Comparison of ENCODE assay signal across 1 cellular context in the genomic region with DNA sequence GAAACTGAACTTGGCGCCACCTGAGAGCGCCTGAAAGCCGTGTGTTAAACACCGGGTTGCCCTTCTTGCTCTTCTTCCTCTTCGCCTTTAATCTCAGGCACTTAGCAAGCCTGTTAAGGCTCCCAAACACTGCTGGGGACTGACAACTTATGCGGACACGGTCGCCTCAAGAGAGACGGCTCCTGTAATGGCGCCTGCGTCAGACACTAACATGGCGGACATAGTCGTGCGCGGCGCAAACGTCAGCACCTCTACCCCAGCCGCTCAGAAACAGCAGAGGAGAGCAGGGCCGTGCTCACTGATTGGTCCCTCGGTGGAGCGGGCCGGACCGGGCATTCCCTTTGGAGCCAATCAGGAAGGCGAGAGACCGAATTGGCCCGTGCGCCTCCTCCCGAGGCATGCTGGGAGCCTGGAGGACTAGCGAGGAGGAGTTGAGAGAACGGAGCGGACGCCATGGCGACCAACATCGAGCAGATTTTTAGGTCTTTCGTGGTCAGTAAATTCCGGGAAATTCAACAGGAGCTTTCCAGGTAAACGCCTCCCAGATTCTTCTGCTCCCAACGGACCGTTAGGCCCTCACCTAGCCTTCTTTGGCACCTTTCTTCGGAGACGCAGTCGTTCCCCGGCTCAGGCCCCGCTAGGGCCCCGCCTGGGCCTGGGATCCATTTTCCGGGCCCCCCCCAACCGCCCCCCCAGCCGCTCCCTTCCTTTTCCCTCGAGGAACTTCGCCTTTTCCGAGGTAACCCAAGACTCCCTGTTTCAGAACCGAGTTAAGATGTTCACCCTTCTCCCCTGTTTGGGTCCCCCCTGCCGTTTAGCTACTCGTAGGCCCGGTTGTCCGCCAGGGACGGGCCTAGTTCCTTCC.
TF ChIP-seq lines count a peak whose summit lies in the region.

A gene with protein sequence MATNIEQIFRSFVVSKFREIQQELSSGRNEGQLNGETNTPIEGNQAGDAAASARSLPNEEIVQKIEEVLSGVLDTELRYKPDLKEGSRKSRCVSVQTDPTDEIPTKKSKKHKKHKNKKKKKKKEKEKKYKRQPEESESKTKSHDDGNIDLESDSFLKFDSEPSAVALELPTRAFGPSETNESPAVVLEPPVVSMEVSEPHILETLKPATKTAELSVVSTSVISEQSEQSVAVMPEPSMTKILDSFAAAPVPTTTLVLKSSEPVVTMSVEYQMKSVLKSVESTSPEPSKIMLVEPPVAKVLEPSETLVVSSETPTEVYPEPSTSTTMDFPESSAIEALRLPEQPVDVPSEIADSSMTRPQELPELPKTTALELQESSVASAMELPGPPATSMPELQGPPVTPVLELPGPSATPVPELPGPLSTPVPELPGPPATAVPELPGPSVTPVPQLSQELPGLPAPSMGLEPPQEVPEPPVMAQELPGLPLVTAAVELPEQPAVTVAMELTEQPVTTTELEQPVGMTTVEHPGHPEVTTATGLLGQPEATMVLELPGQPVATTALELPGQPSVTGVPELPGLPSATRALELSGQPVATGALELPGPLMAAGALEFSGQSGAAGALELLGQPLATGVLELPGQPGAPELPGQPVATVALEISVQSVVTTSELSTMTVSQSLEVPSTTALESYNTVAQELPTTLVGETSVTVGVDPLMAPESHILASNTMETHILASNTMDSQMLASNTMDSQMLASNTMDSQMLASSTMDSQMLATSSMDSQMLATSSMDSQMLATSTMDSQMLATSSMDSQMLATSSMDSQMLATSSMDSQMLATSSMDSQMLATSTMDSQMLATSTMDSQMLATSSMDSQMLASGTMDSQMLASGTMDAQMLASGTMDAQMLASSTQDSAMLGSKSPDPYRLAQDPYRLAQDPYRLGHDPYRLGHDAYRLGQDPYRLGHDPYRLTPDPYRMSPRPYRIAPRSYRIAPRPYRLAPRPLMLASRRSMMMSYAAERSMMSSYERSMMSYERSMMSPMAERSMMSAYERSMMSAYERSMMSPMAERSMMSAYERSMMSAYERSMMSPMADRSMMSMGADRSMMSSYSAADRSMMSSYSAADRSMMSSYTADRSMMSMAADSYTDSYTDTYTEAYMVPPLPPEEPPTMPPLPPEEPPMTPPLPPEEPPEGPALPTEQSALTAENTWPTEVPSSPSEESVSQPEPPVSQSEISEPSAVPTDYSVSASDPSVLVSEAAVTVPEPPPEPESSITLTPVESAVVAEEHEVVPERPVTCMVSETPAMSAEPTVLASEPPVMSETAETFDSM (N-terminal part only) (plus strand): TSS at position 399 of the 865 bp plus-strand sequence. CDS start 55 bp downstream, at position 454.

TF ChIP-seq in K562, 482 proteins besides CTCF, POLR2A, EP300 and RAD21 (continued from another document and continues in another):
- TF ChIP-seq HNRNPLL (IDR thresholded peaks at IDR 0.05; ENCODE audit: low read depth, low read length, poor library complexity, severe bottlenecking) = peak; percentile 47
- TF ChIP-seq, protein P1, sequence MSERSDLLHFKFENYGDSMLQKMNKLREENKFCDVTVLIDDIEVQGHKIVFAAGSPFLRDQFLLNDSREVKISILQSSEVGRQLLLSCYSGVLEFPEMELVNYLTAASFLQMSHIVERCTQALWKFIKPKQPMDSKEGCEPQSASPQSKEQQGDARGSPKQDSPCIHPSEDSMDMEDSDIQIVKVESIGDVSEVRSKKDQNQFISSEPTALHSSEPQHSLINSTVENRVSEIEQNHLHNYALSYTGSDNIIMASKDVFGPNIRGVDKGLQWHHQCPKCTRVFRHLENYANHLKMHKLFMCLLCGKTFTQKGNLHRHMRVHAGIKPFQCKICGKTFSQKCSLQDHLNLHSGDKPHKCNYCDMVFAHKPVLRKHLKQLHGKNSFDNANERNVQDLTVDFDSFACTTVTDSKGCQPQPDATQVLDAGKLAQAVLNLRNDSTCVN (CRISPR knock-in tag; IDR thresholded peaks at IDR 0.05) = 0 out of 2 replicates have a peak, but pooled peaks have one; percentile 34
- peak; percentile 14; the same call in 1 of the 2 replicates for TF ChIP-seq ZKSCAN1 (IDR thresholded peaks at IDR 0.05; ENCODE audit: low read depth, low read length)
- TF ChIP-seq ZNF347 (CRISPR knock-in tag; IDR thresholded peaks at IDR 0.05; ENCODE audit: low read depth) = no peak
- TF ChIP-seq DMBX1 (CRISPR knock-in tag; IDR thresholded peaks at IDR 0.05; ENCODE audit: borderline replicate concordance) = peak; percentile 38; the same call in 1 of the 2 replicates
- TF ChIP-seq RBM22 (IDR thresholded peaks at IDR 0.05; ENCODE audit: low read depth, low read length, poor library complexity, severe bottlenecking) = no peak
- TF ChIP-seq ZNF695 (CRISPR knock-in tag; IDR thresholded peaks at IDR 0.05) = no peak
- TF ChIP-seq NCOA1 (IDR thresholded peaks at IDR 0.05; ENCODE audit: low read depth) = peak; percentile 23; the same call in 1 of the 2 replicates
- no peak for TF ChIP-seq CREBBP (IDR thresholded peaks at IDR 0.05; ENCODE audit: low read depth, low read length)
- no peak; the same call in 1 of the 2 replicates for TF ChIP-seq KAT7 (CRISPR knock-in tag; IDR thresholded peaks at IDR 0.05; ENCODE audit: borderline replicate concordance)
- 0 out of 2 replicates have a peak, but pooled peaks have one; percentile 47 for TF ChIP-seq KLF13 (tag; IDR thresholded peaks at IDR 0.05; ENCODE audit: borderline replicate concordance, low read depth)
- TF ChIP-seq, protein P2, sequence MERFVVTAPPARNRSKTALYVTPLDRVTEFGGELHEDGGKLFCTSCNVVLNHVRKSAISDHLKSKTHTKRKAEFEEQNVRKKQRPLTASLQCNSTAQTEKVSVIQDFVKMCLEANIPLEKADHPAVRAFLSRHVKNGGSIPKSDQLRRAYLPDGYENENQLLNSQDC (CRISPR knock-in tag; IDR thresholded peaks at IDR 0.05) = peak; percentile 88; the same call in 1 of the 2 replicates
- no peak for TF ChIP-seq MCM7 (IDR thresholded peaks at IDR 0.05)
- TF ChIP-seq ZNF830 (CRISPR knock-in tag; IDR thresholded peaks at IDR 0.05) = peak; percentile 79; the same call in 1 of the 2 replicates
- TF ChIP-seq MAFK (IDR thresholded peaks at IDR 0.05; ENCODE audit: low read length) = peak; percentile 46; the same call in 1 of the 2 replicates
- TF ChIP-seq BCL6 (CRISPR knock-in tag; IDR thresholded peaks at IDR 0.05) = no peak
- TF ChIP-seq ZNF384 (IDR thresholded peaks at IDR 0.05; ENCODE audit: low read depth, low read length) = no peak
- peak; percentile 92 for TF ChIP-seq RFX1 (IDR thresholded peaks at IDR 0.05)
- TF ChIP-seq, protein P3, sequence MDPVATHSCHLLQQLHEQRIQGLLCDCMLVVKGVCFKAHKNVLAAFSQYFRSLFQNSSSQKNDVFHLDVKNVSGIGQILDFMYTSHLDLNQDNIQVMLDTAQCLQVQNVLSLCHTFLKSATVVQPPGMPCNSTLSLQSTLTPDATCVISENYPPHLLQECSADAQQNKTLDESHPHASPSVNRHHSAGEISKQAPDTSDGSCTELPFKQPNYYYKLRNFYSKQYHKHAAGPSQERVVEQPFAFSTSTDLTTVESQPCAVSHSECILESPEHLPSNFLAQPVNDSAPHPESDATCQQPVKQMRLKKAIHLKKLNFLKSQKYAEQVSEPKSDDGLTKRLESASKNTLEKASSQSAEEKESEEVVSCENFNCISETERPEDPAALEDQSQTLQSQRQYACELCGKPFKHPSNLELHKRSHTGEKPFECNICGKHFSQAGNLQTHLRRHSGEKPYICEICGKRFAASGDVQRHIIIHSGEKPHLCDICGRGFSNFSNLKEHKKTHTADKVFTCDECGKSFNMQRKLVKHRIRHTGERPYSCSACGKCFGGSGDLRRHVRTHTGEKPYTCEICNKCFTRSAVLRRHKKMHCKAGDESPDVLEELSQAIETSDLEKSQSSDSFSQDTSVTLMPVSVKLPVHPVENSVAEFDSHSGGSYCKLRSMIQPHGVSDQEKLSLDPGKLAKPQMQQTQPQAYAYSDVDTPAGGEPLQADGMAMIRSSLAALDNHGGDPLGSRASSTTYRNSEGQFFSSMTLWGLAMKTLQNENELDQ (CRISPR knock-in tag; IDR thresholded peaks at IDR 0.05; ENCODE audit: borderline replicate concordance) = no peak
- TF ChIP-seq ZEB2 (IDR thresholded peaks at IDR 0.05) = no peak; the same call in 1 of the 2 replicates
- no peak for TF ChIP-seq ZNF668 (CRISPR knock-in tag; IDR thresholded peaks at IDR 0.05)
- TF ChIP-seq, protein P4, sequence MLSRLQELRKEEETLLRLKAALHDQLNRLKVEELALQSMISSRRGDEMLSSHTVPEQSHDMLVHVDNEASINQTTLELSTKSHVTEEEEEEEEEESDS (CRISPR knock-in tag; IDR thresholded peaks at IDR 0.05) = no peak
- no peak for TF ChIP-seq PPARD (CRISPR knock-in tag; IDR thresholded peaks at IDR 0.05)
- peak; percentile 83 for TF ChIP-seq SP1 (CRISPR knock-in tag; IDR thresholded peaks at IDR 0.05)
- TF ChIP-seq ZNF444 (CRISPR knock-in tag; IDR thresholded peaks at IDR 0.05) = no peak
- TF ChIP-seq RBM14 (IDR thresholded peaks at IDR 0.05; ENCODE audit: borderline replicate concordance, insufficient read depth, low read depth, low read length) = no peak
- TF ChIP-seq ZNF785 (CRISPR knock-in tag; IDR thresholded peaks at IDR 0.05) = no peak
- TF ChIP-seq RBM15 (IDR thresholded peaks at IDR 0.05; ENCODE audit: insufficient read depth, low read length) = no peak
- TF ChIP-seq, protein P5, sequence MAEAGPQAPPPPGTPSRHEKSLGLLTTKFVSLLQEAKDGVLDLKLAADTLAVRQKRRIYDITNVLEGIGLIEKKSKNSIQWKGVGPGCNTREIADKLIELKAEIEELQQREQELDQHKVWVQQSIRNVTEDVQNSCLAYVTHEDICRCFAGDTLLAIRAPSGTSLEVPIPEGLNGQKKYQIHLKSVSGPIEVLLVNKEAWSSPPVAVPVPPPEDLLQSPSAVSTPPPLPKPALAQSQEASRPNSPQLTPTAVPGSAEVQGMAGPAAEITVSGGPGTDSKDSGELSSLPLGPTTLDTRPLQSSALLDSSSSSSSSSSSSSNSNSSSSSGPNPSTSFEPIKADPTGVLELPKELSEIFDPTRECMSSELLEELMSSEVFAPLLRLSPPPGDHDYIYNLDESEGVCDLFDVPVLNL (CRISPR knock-in tag; IDR thresholded peaks at IDR 0.05; ENCODE audit: low read depth) = peak; percentile 68; the same call in 1 of the 2 replicates
- TF ChIP-seq HMG20B (CRISPR knock-in tag; IDR thresholded peaks at IDR 0.05) = no peak
- no peak for TF ChIP-seq MAFF (IDR thresholded peaks at IDR 0.05; ENCODE audit: low read length)
- peak; percentile 60; the same call in 1 of the 2 replicates for TF ChIP-seq NR2C1 (IDR thresholded peaks at IDR 0.05)
- no peak for TF ChIP-seq NR2C1 (tag; IDR thresholded peaks at IDR 0.05)
- TF ChIP-seq ADNP (tag; IDR thresholded peaks at IDR 0.05) = no peak
- TF ChIP-seq, protein P6, sequence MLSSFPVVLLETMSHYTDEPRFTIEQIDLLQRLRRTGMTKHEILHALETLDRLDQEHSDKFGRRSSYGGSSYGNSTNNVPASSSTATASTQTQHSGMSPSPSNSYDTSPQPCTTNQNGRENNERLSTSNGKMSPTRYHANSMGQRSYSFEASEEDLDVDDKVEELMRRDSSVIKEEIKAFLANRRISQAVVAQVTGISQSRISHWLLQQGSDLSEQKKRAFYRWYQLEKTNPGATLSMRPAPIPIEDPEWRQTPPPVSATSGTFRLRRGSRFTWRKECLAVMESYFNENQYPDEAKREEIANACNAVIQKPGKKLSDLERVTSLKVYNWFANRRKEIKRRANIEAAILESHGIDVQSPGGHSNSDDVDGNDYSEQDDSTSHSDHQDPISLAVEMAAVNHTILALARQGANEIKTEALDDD (IDR thresholded peaks at IDR 0.05) = no peak; the same call in 1 of the 2 replicates
- TF ChIP-seq, protein P7, sequence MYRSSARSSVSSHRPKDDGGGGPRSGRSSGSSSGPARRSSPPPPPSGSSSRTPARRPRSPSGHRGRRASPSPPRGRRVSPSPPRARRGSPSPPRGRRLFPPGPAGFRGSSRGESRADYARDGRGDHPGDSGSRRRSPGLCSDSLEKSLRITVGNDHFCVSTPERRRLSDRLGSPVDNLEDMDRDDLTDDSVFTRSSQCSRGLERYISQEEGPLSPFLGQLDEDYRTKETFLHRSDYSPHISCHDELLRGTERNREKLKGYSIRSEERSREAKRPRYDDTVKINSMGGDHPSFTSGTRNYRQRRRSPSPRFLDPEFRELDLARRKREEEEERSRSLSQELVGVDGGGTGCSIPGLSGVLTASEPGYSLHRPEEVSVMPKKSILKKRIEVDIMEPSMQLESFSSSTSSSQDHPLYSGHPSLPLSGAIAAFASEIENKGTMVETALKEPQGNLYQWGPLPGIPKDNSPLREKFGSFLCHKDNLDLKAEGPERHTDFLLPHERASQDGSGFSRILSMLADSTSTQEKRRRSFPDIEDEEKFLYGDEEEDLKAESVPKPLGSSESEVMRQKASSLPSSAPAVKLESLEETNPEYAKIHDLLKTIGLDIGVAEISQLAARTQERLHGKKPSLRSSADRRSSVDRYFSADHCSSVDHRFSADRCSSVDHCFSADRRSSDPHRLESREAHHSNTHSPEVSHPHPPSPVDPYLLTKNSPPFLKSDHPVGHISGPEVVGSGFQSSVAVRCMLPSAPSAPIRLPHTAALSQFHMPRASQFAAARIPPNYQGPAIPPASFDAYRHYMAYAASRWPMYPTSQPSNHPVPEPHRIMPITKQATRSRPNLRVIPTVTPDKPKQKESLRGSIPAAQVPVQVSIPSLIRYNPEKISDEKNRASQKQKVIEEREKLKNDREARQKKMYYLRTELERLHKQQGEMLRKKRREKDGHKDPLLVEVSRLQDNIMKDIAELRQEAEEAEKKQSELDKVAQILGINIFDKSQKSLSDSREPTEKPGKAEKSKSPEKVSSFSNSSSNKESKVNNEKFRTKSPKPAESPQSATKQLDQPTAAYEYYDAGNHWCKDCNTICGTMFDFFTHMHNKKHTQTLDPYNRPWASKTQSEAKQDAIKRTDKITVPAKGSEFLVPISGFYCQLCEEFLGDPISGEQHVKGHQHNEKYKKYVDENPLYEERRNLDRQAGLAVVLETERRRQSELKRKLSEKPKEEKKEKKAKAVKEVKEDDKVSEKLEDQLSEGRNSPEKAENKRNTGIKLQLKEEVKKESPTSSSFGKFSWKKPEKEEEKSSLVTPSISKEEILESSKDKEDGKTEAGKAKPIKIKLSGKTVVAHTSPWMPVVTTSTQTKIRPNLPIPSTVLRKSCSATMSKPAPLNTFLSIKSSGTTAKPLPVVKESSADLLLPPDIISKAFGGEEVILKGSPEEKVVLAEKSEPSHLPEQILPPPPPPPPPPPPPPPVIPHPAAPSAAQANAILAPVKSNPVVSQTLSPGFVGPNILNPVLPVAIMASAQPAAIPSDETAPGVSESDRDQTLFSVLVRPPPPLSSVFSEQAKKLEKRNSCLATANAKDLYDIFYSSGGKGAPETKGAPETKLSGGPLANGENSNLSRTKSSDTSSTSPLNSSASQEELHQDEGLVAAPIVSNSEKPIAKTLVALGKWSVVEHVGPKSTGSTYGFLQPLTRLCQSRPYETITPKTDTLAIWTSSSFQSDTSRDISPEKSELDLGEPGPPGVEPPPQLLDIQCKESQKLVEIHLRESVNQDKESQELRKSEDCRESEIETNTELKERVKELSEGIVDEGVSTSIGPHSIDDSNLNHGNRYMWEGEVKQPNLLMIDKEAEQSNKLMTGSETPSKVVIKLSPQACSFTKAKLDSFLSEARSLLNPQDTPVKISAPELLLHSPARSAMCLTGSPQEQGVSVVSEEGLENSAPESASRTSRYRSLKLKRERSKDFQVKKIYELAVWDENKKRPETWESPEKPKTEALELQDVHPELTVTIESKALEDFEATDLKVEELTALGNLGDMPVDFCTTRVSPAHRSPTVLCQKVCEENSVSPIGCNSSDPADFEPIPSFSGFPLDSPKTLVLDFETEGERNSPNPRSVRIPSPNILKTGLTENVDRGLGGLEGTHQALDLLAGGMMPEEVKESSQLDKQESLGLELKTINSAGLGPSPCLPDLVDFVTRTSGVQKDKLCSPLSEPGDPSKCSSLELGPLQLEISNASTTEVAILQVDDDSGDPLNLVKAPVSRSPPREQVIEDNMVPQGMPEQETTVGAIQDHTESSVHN (IDR thresholded peaks at IDR 0.05; ENCODE audit: borderline replicate concordance in 1 of 2, low read depth in 1 of 2) = peak in 1 of 2 experiments; percentile 85; a peak in 1 of 4 replicates
- no peak for TF ChIP-seq HNRNPUL1 (IDR thresholded peaks at IDR 0.05; ENCODE audit: low read length)
- no peak for TF ChIP-seq MCM2 (IDR thresholded peaks at IDR 0.05; ENCODE audit: low read depth)
- TF ChIP-seq ZNF184 (CRISPR knock-in tag; IDR thresholded peaks at IDR 0.05) = no peak
- TF ChIP-seq CCAR2 (IDR thresholded peaks at IDR 0.05; ENCODE audit: low read depth, low read length) = no peak
- no peak for TF ChIP-seq PRMT5 (CRISPR knock-in tag; IDR thresholded peaks at IDR 0.05)
